1 cellular context compared by ENCODE assay signal in the genomic region with DNA sequence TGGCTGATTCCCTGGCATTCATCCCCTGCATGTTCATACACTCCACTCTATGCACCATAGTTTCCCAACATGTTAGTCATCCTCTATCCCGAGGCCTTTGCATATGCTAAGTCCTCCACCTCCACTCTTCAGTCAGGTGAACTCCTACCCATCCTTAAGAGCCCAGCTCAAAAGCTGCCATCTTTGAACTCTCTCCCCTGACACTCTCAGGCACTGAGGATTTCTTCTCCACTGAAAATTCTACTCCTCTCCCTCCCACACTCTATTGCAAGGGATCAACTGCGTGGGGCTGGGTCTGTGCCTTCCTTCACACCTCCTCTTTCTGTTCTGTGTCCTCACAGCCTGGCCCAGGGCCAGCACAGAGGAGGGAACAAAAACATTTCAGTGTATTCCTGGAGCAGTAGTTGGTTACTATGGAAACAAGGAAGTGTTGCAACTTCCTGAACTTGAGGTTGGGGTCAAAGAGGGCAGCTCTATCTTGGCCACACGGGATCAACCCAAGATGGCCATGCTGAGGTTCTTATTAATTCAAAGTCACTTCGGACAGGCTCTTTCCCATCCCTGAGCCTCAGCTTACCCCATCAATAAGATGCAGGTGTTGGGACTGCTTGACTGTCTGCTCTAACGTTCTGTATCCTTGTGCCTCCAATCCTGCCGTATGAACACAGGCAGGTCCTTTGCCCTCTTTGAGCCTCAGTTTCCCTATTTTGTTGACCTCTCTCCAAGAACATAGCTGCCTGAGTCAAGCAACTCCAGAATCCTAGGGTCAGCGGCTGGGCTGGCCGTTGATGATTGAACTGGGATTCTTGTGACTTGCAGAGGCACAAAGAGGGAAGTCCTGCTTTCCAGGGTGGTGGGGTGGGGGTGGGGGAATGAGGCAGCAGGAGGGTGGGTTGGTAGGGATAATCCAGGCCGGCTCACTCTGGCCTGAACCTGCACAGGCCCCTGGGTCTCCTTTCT.
TF ChIP-seq lines count a peak whose summit lies in the region.

No MANE protein-coding gene starts in this region.

TF ChIP-seq in K562, 482 proteins besides CTCF, POLR2A, EP300 and RAD21 (continued from another document and continues in another):
- TF ChIP-seq, protein P1, sequence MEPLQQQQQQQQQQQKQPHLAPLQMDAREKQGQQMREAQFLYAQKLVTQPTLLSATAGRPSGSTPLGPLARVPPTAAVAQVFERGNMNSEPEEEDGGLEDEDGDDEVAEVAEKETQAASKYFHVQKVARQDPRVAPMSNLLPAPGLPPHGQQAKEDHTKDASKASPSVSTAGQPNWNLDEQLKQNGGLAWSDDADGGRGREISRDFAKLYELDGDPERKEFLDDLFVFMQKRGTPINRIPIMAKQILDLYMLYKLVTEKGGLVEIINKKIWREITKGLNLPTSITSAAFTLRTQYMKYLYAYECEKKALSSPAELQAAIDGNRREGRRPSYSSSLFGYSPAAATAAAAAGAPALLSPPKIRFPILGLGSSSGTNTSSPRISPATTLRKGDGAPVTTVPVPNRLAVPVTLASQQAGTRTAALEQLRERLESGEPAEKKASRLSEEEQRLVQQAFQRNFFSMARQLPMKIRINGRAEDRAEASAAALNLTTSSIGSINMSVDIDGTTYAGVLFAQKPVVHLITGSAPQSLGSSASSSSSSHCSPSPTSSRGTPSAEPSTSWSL (CRISPR knock-in tag; IDR thresholded peaks at IDR 0.05; ENCODE audit: borderline replicate concordance), result peak; percentile 97; the same call in 1 of the 2 replicates
- TF ChIP-seq, protein P2, sequence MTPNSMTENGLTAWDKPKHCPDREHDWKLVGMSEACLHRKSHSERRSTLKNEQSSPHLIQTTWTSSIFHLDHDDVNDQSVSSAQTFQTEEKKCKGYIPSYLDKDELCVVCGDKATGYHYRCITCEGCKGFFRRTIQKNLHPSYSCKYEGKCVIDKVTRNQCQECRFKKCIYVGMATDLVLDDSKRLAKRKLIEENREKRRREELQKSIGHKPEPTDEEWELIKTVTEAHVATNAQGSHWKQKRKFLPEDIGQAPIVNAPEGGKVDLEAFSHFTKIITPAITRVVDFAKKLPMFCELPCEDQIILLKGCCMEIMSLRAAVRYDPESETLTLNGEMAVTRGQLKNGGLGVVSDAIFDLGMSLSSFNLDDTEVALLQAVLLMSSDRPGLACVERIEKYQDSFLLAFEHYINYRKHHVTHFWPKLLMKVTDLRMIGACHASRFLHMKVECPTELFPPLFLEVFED (CRISPR knock-in tag; conservative IDR thresholded peaks at IDR 0.05), result 0 out of 2 replicates have a peak, but pooled peaks have one; percentile 74
- TF ChIP-seq ZNF766 (CRISPR knock-in tag; conservative IDR thresholded peaks at IDR 0.05) (peak; percentile 94), NR2C2 (CRISPR knock-in tag; IDR thresholded peaks at IDR 0.05) (no peak), NR2C2 (tag; IDR thresholded peaks at IDR 0.05) (peak; percentile 97), SRSF3 (IDR thresholded peaks at IDR 0.05; ENCODE audit: insufficient read depth, low read length) (no peak), NFIX (CRISPR knock-in tag; IDR thresholded peaks at IDR 0.05; ENCODE audit: low read depth) (peak; percentile 48; the same call in 1 of the 2 replicates), RUNX1 (IDR thresholded peaks at IDR 0.05; ENCODE audit: low read depth) (peak; percentile 44; the same call in 1 of the 2 replicates), CEBPG (CRISPR knock-in tag; IDR thresholded peaks at IDR 0.05) (peak; percentile 96), CEBPG (tag; conservative IDR thresholded peaks at IDR 0.05 in 1 of 2, IDR thresholded peaks at IDR 0.05 in 1 of 2) (peak; percentile 96 to 97), GTF2A2 (tag; IDR thresholded peaks at IDR 0.05) (peak; percentile 60), ZNF583 (CRISPR knock-in tag; IDR thresholded peaks at IDR 0.05) (peak; percentile 92; the same call in 1 of the 2 replicates), CEBPB (tag; IDR thresholded peaks at IDR 0.05) (peak; percentile 99), NFE2 (IDR thresholded peaks at IDR 0.05; ENCODE audit: low read depth) (no peak), SMARCA5 (IDR thresholded peaks at IDR 0.05) (peak; percentile 64; the same call in 1 of the 2 replicates), TCF7 (IDR thresholded peaks at IDR 0.05; ENCODE audit: borderline replicate concordance) (no peak), NCOA1 (IDR thresholded peaks at IDR 0.05; ENCODE audit: low read depth) (peak; percentile 19; the same call in 1 of the 2 replicates), ZFP30 (CRISPR knock-in tag; IDR thresholded peaks at IDR 0.05; ENCODE audit: borderline replicate concordance) (no peak), ZNF146 (CRISPR knock-in tag; IDR thresholded peaks at IDR 0.05; ENCODE audit: unreplicated experiment) (no peak), ZNF707 (CRISPR knock-in tag; conservative IDR thresholded peaks at IDR 0.05) (0 out of 2 replicates have a peak, but pooled peaks have one; percentile 48), ZSCAN32 (CRISPR knock-in tag; IDR thresholded peaks at IDR 0.05) (no peak), MECOM (CRISPR knock-in tag; IDR thresholded peaks at IDR 0.05) (peak; percentile 88), DPF2 (IDR thresholded peaks at IDR 0.05) (peak; percentile 72; the same call in 1 of the 2 replicates), ZC3H11A (IDR thresholded peaks at IDR 0.05; ENCODE audit: low read depth, low read length) (no peak), HDAC6 (IDR thresholded peaks at IDR 0.05; ENCODE audit: low read depth, low read length) (no peak), MTF1 (CRISPR knock-in tag; IDR thresholded peaks at IDR 0.05; ENCODE audit: borderline replicate concordance) (peak; percentile 47; the same call in 1 of the 2 replicates), JUN (IDR thresholded peaks at IDR 0.05; ENCODE audit: borderline replicate concordance, low read depth, low read length) (0 out of 2 replicates have a peak, but pooled peaks have one; percentile 19), JUN (CRISPR knock-in tag; IDR thresholded peaks at IDR 0.05; ENCODE audit: borderline replicate concordance) (no peak), RFX1 (IDR thresholded peaks at IDR 0.05) (peak; percentile 99), ZNF174 (CRISPR knock-in tag; IDR thresholded peaks at IDR 0.05) (no peak), ZNF644 (tag; IDR thresholded peaks at IDR 0.05; ENCODE audit: low read depth) (peak; percentile 93), HDAC8 (tag; IDR thresholded peaks at IDR 0.05) (peak; percentile 97), WHSC1 (IDR thresholded peaks at IDR 0.05; ENCODE audit: low read length) (no peak)
- TF ChIP-seq, protein P3, sequence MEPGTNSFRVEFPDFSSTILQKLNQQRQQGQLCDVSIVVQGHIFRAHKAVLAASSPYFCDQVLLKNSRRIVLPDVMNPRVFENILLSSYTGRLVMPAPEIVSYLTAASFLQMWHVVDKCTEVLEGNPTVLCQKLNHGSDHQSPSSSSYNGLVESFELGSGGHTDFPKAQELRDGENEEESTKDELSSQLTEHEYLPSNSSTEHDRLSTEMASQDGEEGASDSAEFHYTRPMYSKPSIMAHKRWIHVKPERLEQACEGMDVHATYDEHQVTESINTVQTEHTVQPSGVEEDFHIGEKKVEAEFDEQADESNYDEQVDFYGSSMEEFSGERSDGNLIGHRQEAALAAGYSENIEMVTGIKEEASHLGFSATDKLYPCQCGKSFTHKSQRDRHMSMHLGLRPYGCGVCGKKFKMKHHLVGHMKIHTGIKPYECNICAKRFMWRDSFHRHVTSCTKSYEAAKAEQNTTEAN (CRISPR knock-in tag; IDR thresholded peaks at IDR 0.05), result no peak
- TF ChIP-seq, protein P4, sequence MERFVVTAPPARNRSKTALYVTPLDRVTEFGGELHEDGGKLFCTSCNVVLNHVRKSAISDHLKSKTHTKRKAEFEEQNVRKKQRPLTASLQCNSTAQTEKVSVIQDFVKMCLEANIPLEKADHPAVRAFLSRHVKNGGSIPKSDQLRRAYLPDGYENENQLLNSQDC (CRISPR knock-in tag; IDR thresholded peaks at IDR 0.05), result no peak
- TF ChIP-seq, protein P5, sequence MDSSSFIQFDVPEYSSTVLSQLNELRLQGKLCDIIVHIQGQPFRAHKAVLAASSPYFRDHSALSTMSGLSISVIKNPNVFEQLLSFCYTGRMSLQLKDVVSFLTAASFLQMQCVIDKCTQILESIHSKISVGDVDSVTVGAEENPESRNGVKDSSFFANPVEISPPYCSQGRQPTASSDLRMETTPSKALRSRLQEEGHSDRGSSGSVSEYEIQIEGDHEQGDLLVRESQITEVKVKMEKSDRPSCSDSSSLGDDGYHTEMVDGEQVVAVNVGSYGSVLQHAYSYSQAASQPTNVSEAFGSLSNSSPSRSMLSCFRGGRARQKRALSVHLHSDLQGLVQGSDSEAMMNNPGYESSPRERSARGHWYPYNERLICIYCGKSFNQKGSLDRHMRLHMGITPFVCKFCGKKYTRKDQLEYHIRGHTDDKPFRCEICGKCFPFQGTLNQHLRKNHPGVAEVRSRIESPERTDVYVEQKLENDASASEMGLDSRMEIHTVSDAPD (CRISPR knock-in tag; IDR thresholded peaks at IDR 0.05), result 0 out of 2 replicates have a peak, but pooled peaks have one; percentile 52
- TF ChIP-seq, protein P6, sequence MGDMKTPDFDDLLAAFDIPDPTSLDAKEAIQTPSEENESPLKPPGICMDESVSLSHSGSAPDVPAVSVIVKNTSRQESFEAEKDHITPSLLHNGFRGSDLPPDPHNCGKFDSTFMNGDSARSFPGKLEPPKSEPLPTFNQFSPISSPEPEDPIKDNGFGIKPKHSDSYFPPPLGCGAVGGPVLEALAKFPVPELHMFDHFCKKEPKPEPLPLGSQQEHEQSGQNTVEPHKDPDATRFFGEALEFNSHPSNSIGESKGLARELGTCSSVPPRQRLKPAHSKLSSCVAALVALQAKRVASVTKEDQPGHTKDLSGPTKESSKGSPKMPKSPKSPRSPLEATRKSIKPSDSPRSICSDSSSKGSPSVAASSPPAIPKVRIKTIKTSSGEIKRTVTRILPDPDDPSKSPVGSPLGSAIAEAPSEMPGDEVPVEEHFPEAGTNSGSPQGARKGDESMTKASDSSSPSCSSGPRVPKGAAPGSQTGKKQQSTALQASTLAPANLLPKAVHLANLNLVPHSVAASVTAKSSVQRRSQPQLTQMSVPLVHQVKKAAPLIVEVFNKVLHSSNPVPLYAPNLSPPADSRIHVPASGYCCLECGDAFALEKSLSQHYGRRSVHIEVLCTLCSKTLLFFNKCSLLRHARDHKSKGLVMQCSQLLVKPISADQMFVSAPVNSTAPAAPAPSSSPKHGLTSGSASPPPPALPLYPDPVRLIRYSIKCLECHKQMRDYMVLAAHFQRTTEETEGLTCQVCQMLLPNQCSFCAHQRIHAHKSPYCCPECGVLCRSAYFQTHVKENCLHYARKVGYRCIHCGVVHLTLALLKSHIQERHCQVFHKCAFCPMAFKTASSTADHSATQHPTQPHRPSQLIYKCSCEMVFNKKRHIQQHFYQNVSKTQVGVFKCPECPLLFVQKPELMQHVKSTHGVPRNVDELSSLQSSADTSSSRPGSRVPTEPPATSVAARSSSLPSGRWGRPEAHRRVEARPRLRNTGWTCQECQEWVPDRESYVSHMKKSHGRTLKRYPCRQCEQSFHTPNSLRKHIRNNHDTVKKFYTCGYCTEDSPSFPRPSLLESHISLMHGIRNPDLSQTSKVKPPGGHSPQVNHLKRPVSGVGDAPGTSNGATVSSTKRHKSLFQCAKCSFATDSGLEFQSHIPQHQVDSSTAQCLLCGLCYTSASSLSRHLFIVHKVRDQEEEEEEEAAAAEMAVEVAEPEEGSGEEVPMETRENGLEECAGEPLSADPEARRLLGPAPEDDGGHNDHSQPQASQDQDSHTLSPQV (IDR thresholded peaks at IDR 0.05), result peak; percentile 89; the same call in 1 of the 2 replicates
- TF ChIP-seq, protein P7, sequence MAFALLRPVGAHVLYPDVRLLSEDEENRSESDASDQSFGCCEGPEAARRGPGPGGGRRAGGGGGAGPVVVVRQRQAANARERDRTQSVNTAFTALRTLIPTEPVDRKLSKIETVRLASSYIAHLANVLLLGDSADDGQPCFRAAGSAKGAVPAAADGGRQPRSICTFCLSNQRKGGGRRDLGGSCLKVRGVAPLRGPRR (CRISPR knock-in tag; IDR thresholded peaks at IDR 0.05), result peak; percentile 89; the same call in 1 of the 2 replicates
- TF ChIP-seq, protein P8, sequence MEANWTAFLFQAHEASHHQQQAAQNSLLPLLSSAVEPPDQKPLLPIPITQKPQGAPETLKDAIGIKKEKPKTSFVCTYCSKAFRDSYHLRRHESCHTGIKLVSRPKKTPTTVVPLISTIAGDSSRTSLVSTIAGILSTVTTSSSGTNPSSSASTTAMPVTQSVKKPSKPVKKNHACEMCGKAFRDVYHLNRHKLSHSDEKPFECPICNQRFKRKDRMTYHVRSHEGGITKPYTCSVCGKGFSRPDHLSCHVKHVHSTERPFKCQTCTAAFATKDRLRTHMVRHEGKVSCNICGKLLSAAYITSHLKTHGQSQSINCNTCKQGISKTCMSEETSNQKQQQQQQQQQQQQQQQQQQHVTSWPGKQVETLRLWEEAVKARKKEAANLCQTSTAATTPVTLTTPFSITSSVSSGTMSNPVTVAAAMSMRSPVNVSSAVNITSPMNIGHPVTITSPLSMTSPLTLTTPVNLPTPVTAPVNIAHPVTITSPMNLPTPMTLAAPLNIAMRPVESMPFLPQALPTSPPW (CRISPR knock-in tag; IDR thresholded peaks at IDR 0.05), result peak; percentile 64
- TF ChIP-seq, protein P9, sequence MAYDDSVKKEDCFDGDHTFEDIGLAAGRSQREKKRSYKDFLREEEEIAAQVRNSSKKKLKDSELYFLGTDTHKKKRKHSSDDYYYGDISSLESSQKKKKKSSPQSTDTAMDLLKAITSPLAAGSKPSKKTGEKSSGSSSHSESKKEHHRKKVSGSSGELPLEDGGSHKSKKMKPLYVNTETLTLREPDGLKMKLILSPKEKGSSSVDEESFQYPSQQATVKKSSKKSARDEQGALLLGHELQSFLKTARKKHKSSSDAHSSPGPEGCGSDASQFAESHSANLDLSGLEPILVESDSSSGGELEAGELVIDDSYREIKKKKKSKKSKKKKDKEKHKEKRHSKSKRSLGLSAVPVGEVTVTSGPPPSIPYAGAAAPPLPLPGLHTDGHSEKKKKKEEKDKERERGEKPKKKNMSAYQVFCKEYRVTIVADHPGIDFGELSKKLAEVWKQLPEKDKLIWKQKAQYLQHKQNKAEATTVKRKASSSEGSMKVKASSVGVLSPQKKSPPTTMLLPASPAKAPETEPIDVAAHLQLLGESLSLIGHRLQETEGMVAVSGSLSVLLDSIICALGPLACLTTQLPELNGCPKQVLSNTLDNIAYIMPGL (CRISPR knock-in tag; IDR thresholded peaks at IDR 0.05), result no peak
- TF ChIP-seq, protein P10, sequence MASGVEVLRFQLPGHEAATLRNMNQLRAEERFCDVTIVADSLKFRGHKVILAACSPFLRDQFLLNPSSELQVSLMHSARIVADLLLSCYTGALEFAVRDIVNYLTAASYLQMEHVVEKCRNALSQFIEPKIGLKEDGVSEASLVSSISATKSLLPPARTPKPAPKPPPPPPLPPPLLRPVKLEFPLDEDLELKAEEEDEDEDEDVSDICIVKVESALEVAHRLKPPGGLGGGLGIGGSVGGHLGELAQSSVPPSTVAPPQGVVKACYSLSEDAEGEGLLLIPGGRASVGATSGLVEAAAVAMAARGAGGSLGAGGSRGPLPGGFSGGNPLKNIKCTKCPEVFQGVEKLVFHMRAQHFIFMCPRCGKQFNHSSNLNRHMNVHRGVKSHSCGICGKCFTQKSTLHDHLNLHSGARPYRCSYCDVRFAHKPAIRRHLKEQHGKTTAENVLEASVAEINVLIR (CRISPR knock-in tag; IDR thresholded peaks at IDR 0.05), result peak; percentile 78
- TF ChIP-seq, protein P11, sequence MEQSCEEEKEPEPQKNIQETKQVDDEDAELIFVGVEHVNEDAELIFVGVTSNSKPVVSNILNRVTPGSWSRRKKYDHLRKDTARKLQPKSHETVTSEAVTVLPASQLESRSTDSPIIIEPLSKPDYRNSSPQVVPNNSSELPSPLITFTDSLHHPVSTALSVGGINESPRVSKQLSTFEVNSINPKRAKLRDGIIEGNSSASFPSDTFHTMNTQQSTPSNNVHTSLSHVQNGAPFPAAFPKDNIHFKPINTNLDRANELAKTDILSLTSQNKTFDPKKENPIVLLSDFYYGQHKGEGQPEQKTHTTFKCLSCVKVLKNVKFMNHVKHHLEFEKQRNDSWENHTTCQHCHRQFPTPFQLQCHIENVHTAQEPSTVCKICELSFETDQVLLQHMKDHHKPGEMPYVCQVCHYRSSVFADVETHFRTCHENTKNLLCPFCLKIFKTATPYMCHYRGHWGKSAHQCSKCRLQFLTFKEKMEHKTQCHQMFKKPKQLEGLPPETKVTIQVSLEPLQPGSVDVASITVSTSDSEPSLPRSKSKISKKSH (CRISPR knock-in tag; IDR thresholded peaks at IDR 0.05), result no peak
